ENCODE assay signal across 24 cellular contexts in genomic region chr16:16188827-16189226, GRCh38. TPM values are rescaled to one million over a fixed set of nuclear protein-coding genes. Genes with fewer than 3 reads are reported as not detected.
DNase-seq lines count a peak whose midpoint lies in the region; ATAC-seq, FAIRE-seq and TF ChIP-seq lines count a peak whose summit lies in the region.
"Had no signal": no experiment of that assay in that cellular context is flagged by ENCODE, and none has a peak within 500 bp of the region (broad histone marks: within the 10 kb centered on the region; RNA-seq: fewer than 3 reads in every experiment).

No MANE protein-coding gene starts in this region.

- H3K36me3 ChIP-seq in H1 (ENCODE audit: control insufficient read depth in 2 of 4, insufficient read depth in 4 of 4, low read length in 3 of 4), result no peaks in the 10 kb centered on the region
- peaks cover 0 to 22% of the 10 kb centered on the region in 2 experiments for H3K36me3 ChIP-seq in mesenchymal stem cell (ENCODE audit: control insufficient read depth in 1 of 2, insufficient read depth in 2 of 2, low read depth in 1 of 2, low read length in 2 of 2)
- no peaks in the 10 kb centered on the region for H3K36me3 ChIP-seq in esophagus muscularis mucosa
- H3K36me3 ChIP-seq: BLaER1 treated with 17β-estradiol and CSF1 and Interleukin-3, amounts not matched to agents 10 nM and 100 nM had no signal

- H2AK5ac ChIP-seq in H9 (ENCODE audit: insufficient read length, low read length), result no peak overlapping the region
- 0 out of 2 replicates have a peak overlapping the region, but pooled peaks have one; percentile 8 for H2AK5ac ChIP-seq in H1 (ENCODE audit: low read depth, low read length)
- no peak overlapping the region for H2AK5ac ChIP-seq in mesenchymal stem cell (ENCODE audit: low read length, severe bottlenecking)

- H3K9ac ChIP-seq in H9 (ENCODE audit: extremely low read depth, insufficient read length, low read length) (no peak overlapping the region), H1 (replicated peaks in 1 of 4; ENCODE audit: extremely low read depth in 1 of 4, low read depth in 3 of 4, low read length in 3 of 4) (no peak overlapping the region), mesenchymal stem cell (ENCODE audit: low read length) (no peak overlapping the region)
- H3K9ac ChIP-seq: BLaER1 treated with 17β-estradiol and CSF1 and Interleukin-3, amounts not matched to agents 10 nM and 100 nM had no signal

- H3K4me1 ChIP-seq in H9 (ENCODE audit: insufficient read depth, low read length), result no peaks in the 10 kb centered on the region
- no peaks in the 10 kb centered on the region; a peak in 1 of 7 replicates for H3K4me1 ChIP-seq in H1 (replicated peaks in 1 of 4; ENCODE audit: control insufficient read depth in 3 of 4, insufficient read depth in 4 of 4, low read length in 3 of 4)
- H3K4me1 ChIP-seq in mesenchymal stem cell (ENCODE audit: control insufficient read depth, insufficient read depth, low read depth, low read length), result peaks cover 2% of the 10 kb centered on the region
- H3K4me1 ChIP-seq in esophagus muscularis mucosa, result peaks cover 0 to 10% (median 8%) of the 10 kb centered on the region in 4 donors
- H3K4me1 ChIP-seq: A549, Caco-2 had no signal

- no peak for DNase-seq in H9
- DNase-seq in H1 (ENCODE audit: low read depth in 1 of 2, low spot score in 2 of 2), result no peak
- no peak for DNase-seq in mesenchymal stem cell
- DNase-seq in progenitor cell of endocrine pancreas (ENCODE audit: low spot score, unreplicated experiment), result no peak
- no peak for DNase-seq in left ventricle myocardium superior
- no peak for DNase-seq in esophagus muscularis mucosa (ENCODE audit: extremely low spot score)
- DNase-seq: AML-193; Caco-2; Calu3; CD4-positive, alpha-beta T cell; CD8-positive, alpha-beta T cell; DMS79 treated with DMSO at 0.1 percent for 48 hours; GF-D8 had no signal

- H4K20me1 ChIP-seq in H9 (ENCODE audit: control insufficient read depth, insufficient read depth, insufficient read length) (no peaks in the 10 kb centered on the region), H1 (replicated peaks in 1 of 2; ENCODE audit: control insufficient read depth in 1 of 2, insufficient read depth in 2 of 2, low read length in 2 of 2) (no peaks in the 10 kb centered on the region)
- H4K20me1 ChIP-seq: BLaER1 treated with 17β-estradiol and CSF1 and Interleukin-3, amounts not matched to agents 10 nM and 100 nM had no signal

- H3K27me3 Mint-ChIP-seq in H9 (ENCODE audit: low read depth) (no peaks in the 10 kb centered on the region; the same call in 1 of the 2 replicates), progenitor cell of endocrine pancreas (no peaks in the 10 kb centered on the region)

- H3K4me3 Mint-ChIP-seq in H9 (no peak overlapping the region), progenitor cell of endocrine pancreas (ENCODE audit: low read depth) (no peak overlapping the region)
- H3K4me3 Mint-ChIP-seq: B cell; CD4-positive, alpha-beta T cell; CD8-positive, alpha-beta T cell had no signal

- TF ChIP-seq EP300 in H1 (IDR thresholded peaks at IDR 0.05; ENCODE audit: borderline replicate concordance in 1 of 2, low read depth in 2 of 2, low read length in 2 of 2), result no peak
- TF ChIP-seq EP300 in esophagus muscularis mucosa (IDR thresholded peaks at IDR 0.05), result no peak

- H4K91ac ChIP-seq in H9 (ENCODE audit: insufficient read length, low read depth, low read length) (no peak overlapping the region), H1 (replicated peaks; ENCODE audit: insufficient read length, low read length) (no peak overlapping the region), mesenchymal stem cell (ENCODE audit: low read length) (no peak overlapping the region)

- H3K4me3 ChIP-seq in H1 (ENCODE audit: extremely low read depth in 1 of 4, insufficient read depth in 2 of 4, low read depth in 3 of 4, low read length in 4 of 4), result no peak overlapping the region
- H3K4me3 ChIP-seq in mesenchymal stem cell (ENCODE audit: insufficient read depth in 1 of 2, low read depth in 1 of 2, low read length in 2 of 2), result no peak overlapping the region
- H3K4me3 ChIP-seq in esophagus muscularis mucosa, result no peak overlapping the region
- H3K4me3 ChIP-seq: A549; BLaER1 treated with 17β-estradiol and CSF1 and Interleukin-3, amounts not matched to agents 10 nM and 100 nM had no signal

- H3K18ac ChIP-seq in H9 (ENCODE audit: insufficient read length, low read depth, low read length), result peak overlapping the region; percentile 2
- no peak overlapping the region for H3K18ac ChIP-seq in H1 (ENCODE audit: extremely low read depth, low read length)
- no peak overlapping the region for H3K18ac ChIP-seq in mesenchymal stem cell (ENCODE audit: low read depth in 1 of 2, low read length in 2 of 2)

- H2BK5ac ChIP-seq in H9 (ENCODE audit: insufficient read length, low read length) (no peak overlapping the region), H1 (ENCODE audit: low read depth, low read length) (no peak overlapping the region; the same call in 1 of the 2 replicates), mesenchymal stem cell (ENCODE audit: low read depth, low read length, poor library complexity, severe bottlenecking) (no peak overlapping the region)

- H3K79me2 ChIP-seq in H9 (ENCODE audit: insufficient read depth, low read length), result no peaks in the 10 kb centered on the region
- H3K79me2 ChIP-seq in H1 (ENCODE audit: control insufficient read depth in 1 of 2, insufficient read depth in 2 of 2, low read length in 2 of 2), result no peaks in the 10 kb centered on the region

- H2AFZ ChIP-seq in H9 (ENCODE audit: low read length) (no peak overlapping the region), H1 (ENCODE audit: low read length) (no peak overlapping the region), mesenchymal stem cell (ENCODE audit: low read depth, low read length) (no peak overlapping the region)

- CTCF ChIA-PET in H1 (lab: Charles Lee; ENCODE audit: partially characterized antibody), result interaction anchor here (0.7 kb wide), 1 partner anchor 12 kb away, joined by 4 read pairs; no protein-coding TSS in a partner anchor

- H3K23ac ChIP-seq in H9 (ENCODE audit: insufficient read length, low read depth, low read length) (no peak overlapping the region), H1 (ENCODE audit: insufficient read length) (no peak overlapping the region), mesenchymal stem cell (ENCODE audit: low read length in 2 of 2) (no peak overlapping the region)

- intact Hi-C loops in left ventricle myocardium superior (cut with micrococcal nuclease), result no loop called here
- intact Hi-C loops in esophagus muscularis mucosa (cut with DNase I), result no loop called here

- H3K56ac ChIP-seq in H9 (ENCODE audit: insufficient read length, low read depth, low read length), result no peak overlapping the region
- no peak overlapping the region for H3K56ac ChIP-seq in H1 (replicated peaks; ENCODE audit: insufficient read length, low read depth, low read length)

- H3K9me3 ChIP-seq in H9 (ENCODE audit: control insufficient read depth, low read depth, low read length) (no peaks in the 10 kb centered on the region), H1 (ENCODE audit: insufficient read depth in 2 of 2, low read depth in 1 of 2, low read length in 1 of 2) (no peaks in the 10 kb centered on the region), mesenchymal stem cell (ENCODE audit: control insufficient read depth, low read length) (no peaks in the 10 kb centered on the region), esophagus muscularis mucosa (no peaks in the 10 kb centered on the region)
- H3K9me3 ChIP-seq: A549; BLaER1 treated with 17β-estradiol and CSF1 and Interleukin-3, amounts not matched to agents 10 nM and 100 nM; Caco-2 had no signal

- H2BK120ac ChIP-seq in H9 (ENCODE audit: low read depth, low read length, poor library complexity, severe bottlenecking), result no peak overlapping the region
- H2BK120ac ChIP-seq in H1 (replicated peaks; ENCODE audit: low read depth, low read length), result no peak overlapping the region
- no peak overlapping the region for H2BK120ac ChIP-seq in mesenchymal stem cell (ENCODE audit: low read depth, low read length)

- POLR2A ChIA-PET in H1 (lab: Charles Lee; ENCODE audit: partially characterized antibody), result interaction anchor here (0.8 kb wide), 1 partner anchor 44 kb away, joined by 3 read pairs; no protein-coding TSS in a partner anchor

- H2BK20ac ChIP-seq in H9 (ENCODE audit: low read depth, low read length, poor library complexity, severe bottlenecking), result no peak overlapping the region
- no peak overlapping the region for H2BK20ac ChIP-seq in H1 (ENCODE audit: low read length)

- H3K36me3 Mint-ChIP-seq in H9 (ENCODE audit: insufficient read depth in 1 of 3, low read depth in 3 of 3), result no peaks in the 10 kb centered on the region; a peak in 1 of 7 replicates
- no peaks in the 10 kb centered on the region for H3K36me3 Mint-ChIP-seq in progenitor cell of endocrine pancreas (ENCODE audit: insufficient read depth)
- H3K36me3 Mint-ChIP-seq: CD8-positive, alpha-beta T cell had no signal

- H2BK12ac ChIP-seq in H9 (ENCODE audit: insufficient read length, low read depth, low read length) (no peak overlapping the region), H1 (ENCODE audit: low read depth, low read length) (0 out of 2 replicates have a peak overlapping the region, but pooled peaks have one; percentile 14), mesenchymal stem cell (ENCODE audit: low read length in 2 of 2) (no peak overlapping the region)

- H3K4me2 ChIP-seq in H9 (ENCODE audit: insufficient read depth, insufficient read length, low read length), result no peak overlapping the region
- no peak overlapping the region for H3K4me2 ChIP-seq in H1 (ENCODE audit: insufficient read depth in 1 of 2, low read depth in 2 of 2, low read length in 2 of 2)
- H3K4me2 ChIP-seq in mesenchymal stem cell (ENCODE audit: low read length, poor library complexity, severe bottlenecking), result no peak overlapping the region
- H3K4me2 ChIP-seq: A549; BLaER1 treated with 17β-estradiol and CSF1 and Interleukin-3, amounts not matched to agents 10 nM and 100 nM had no signal

- no peaks in the 10 kb centered on the region for H3K23me2 ChIP-seq in H9 (ENCODE audit: insufficient read length, low read depth, low read length, poor library complexity, severe bottlenecking)
- peaks cover 4% of the 10 kb centered on the region; the same call in 1 of the 2 replicates for H3K23me2 ChIP-seq in H1 (ENCODE audit: low read depth, low read length)

- H3K27ac Mint-ChIP-seq in H9 (no peak overlapping the region; a peak in 1 of 7 replicates), progenitor cell of endocrine pancreas (peak overlapping the region; percentile 80)
- H3K27ac Mint-ChIP-seq: B cell; CD4-positive, alpha-beta T cell; CD8-positive, alpha-beta T cell had no signal

- H3K27me3 ChIP-seq in H9 (ENCODE audit: insufficient read depth, low read length) (no peaks in the 10 kb centered on the region), H1 (replicated peaks in 1 of 4; ENCODE audit: control insufficient read depth in 3 of 4, extremely low read depth in 1 of 4, insufficient read depth in 3 of 4, low read length in 3 of 4) (no peaks in the 10 kb centered on the region), mesenchymal stem cell (ENCODE audit: control insufficient read depth in 1 of 2, insufficient read depth in 1 of 2, low read length in 2 of 2) (peaks cover 17 to 56% of the 10 kb centered on the region in 2 experiments), esophagus muscularis mucosa (no peaks in the 10 kb centered on the region)
- H3K27me3 ChIP-seq: BLaER1 treated with 17β-estradiol and CSF1 and Interleukin-3, amounts not matched to agents 10 nM and 100 nM had no signal

- H4K5ac ChIP-seq in H9 (ENCODE audit: insufficient read length, low read depth, low read length) (no peak overlapping the region), H1 (ENCODE audit: insufficient read length, low read depth, low read length) (no peak overlapping the region)

- no peak overlapping the region for H4K8ac ChIP-seq in H9 (replicated peaks; ENCODE audit: insufficient read length, low read depth, low read length)
- peak overlapping the region; percentile 47; the same call in 1 of the 2 replicates for H4K8ac ChIP-seq in H1 (ENCODE audit: extremely low read depth, insufficient read depth, low read length)
- H4K8ac ChIP-seq in mesenchymal stem cell (ENCODE audit: low read length), result no peak overlapping the region

- H3K4ac ChIP-seq in H9 (ENCODE audit: low read depth, low read length) (no peak overlapping the region), H1 (replicated peaks; ENCODE audit: insufficient read length, low read depth, low read length) (no peak overlapping the region), mesenchymal stem cell (ENCODE audit: low read depth in 1 of 2, low read length in 2 of 2) (no peak overlapping the region)

- no peaks in the 10 kb centered on the region for H3K79me1 ChIP-seq in H9 (ENCODE audit: insufficient read depth, low read depth, low read length, poor library complexity, severe bottlenecking)
- H3K79me1 ChIP-seq in H1 (ENCODE audit: low read depth, low read length), result no peaks in the 10 kb centered on the region
- no peaks in the 10 kb centered on the region for H3K79me1 ChIP-seq in mesenchymal stem cell (replicated peaks; ENCODE audit: low read length, poor library complexity, severe bottlenecking)

- H3T11ph ChIP-seq in H9 (ENCODE audit: low read length), result no peak overlapping the region

- H3K27ac ChIP-seq in H9 (ENCODE audit: insufficient read length, low read depth, low read length) (no peak overlapping the region), H1 (ENCODE audit: low read depth, low read length) (no peak overlapping the region), mesenchymal stem cell (ENCODE audit: low read length, poor library complexity, severe bottlenecking) (no peak overlapping the region), esophagus muscularis mucosa (replicated peaks in 1 of 4) (no peak overlapping the region)
- H3K27ac ChIP-seq: 22Rv1; A549; BLaER1 treated with 17β-estradiol and CSF1 and Interleukin-3, amounts not matched to agents 10 nM and 100 nM; C4-2B had no signal

- no peak overlapping the region for H3K14ac ChIP-seq in H9 (ENCODE audit: insufficient read depth, low read length)
- no peak overlapping the region for H3K14ac ChIP-seq in H1 (ENCODE audit: insufficient read length)
- H3K14ac ChIP-seq in mesenchymal stem cell (ENCODE audit: low read length in 2 of 2), result no peak overlapping the region

- no peak for FAIRE-seq in H1 (lab: Jason Lieb, UNC)
- FAIRE-seq: A549, D721Med, G401.6, GM12891, GM18507 had no signal

- TF ChIP-seq POLR2A in H1 (IDR thresholded peaks at IDR 0.05; ENCODE audit: control extremely low read depth in 1 of 2, low read depth in 2 of 2, low read length in 2 of 2) (no peak), esophagus muscularis mucosa (IDR thresholded peaks at IDR 0.05; ENCODE audit: low read depth) (no peak)

- TF ChIP-seq CTCF in H9 (conservative IDR thresholded peaks at IDR 0.05) (no peak), H1 (IDR thresholded peaks at IDR 0.05; ENCODE audit: control extremely low read depth in 1 of 3, insufficient read depth in 1 of 3, low read depth in 1 of 3, low read length in 3 of 3) (no peak), progenitor cell of endocrine pancreas (IDR thresholded peaks at IDR 0.05; ENCODE audit: unreplicated experiment) (no peak), esophagus muscularis mucosa (IDR thresholded peaks at IDR 0.05) (no peak)

- H3K9me3 Mint-ChIP-seq in H9 (no peaks in the 10 kb centered on the region), progenitor cell of endocrine pancreas (ENCODE audit: low read depth) (no peaks in the 10 kb centered on the region)
- H3K9me3 Mint-ChIP-seq: CD4-positive, alpha-beta T cell; CD8-positive, alpha-beta T cell had no signal

- no CpG with 5 or more reads among the region's 13 CpGs for WGBS in H9 (ENCODE audit: extremely low coverage, insufficient read length, low lambda C conversion rate)
- 83% methylated on average over 13 of the region's 13 CpGs; no CpG with 5 or more reads in 1 of the 2 experiments for WGBS in H1 (ENCODE audit: extremely low coverage in 1 of 2, insufficient coverage in 1 of 2, insufficient read length in 1 of 2, insufficient replicate concordance in 2 of 2, low coverage in 1 of 2, low lambda C conversion rate in 2 of 2, missing lambda C conversion rate in 1 of 2), 2 experiments
- WGBS in mesenchymal stem cell, result 82% methylated on average over 13 of the region's 13 CpGs
- 95% methylated on average over 5 of the region's 13 CpGs for WGBS in esophagus muscularis mucosa

- ATAC-seq in left ventricle myocardium superior (no peak), GM18867 (IDR thresholded peaks at IDR 0.05; ENCODE audit: unreplicated experiment) (no peak)
- ATAC-seq: A549; CD8-positive, alpha-beta T cell had no signal

- H3K4me1 Mint-ChIP-seq in H9 (peaks cover 8 to 11% of the 10 kb centered on the region in 2 experiments; a peak in 2 of 4 replicates), progenitor cell of endocrine pancreas (ENCODE audit: low read depth) (no peaks in the 10 kb centered on the region)
- H3K4me1 Mint-ChIP-seq: B cell had no signal

- H2BK15ac ChIP-seq in H9 (ENCODE audit: low read depth, low read length), result no peak overlapping the region
- no peak overlapping the region for H2BK15ac ChIP-seq in H1 (ENCODE audit: low read length)
- peak overlapping the region; percentile 6 for H2BK15ac ChIP-seq in mesenchymal stem cell (ENCODE audit: low read depth, poor library complexity, severe bottlenecking)

- TF ChIP-seq RAD21 in H1 (IDR thresholded peaks at IDR 0.05 in 1 of 2, conservative IDR thresholded peaks at IDR 0.05 in 1 of 2; ENCODE audit: low read depth in 2 of 2, low read length in 2 of 2), result no peak

RNA-seq across cellular contexts. Expression of gene ABCC6, which starts 34.5 kb away (rescaled TPM):
- 1.1 TPM in 2 replicates for total RNA-seq in H9 (2021)
- total RNA-seq in H1 (2021; fragmentation: NEBNext Ultra II Directional; extraction: Animal tissue kit (Norgen Biotek cat#: 25700)), result 1.3 and 1.8 TPM in 2 replicates
- 1.6 and 1.8 TPM in 2 replicates for polyA plus RNA-seq in H1 (2011; rRNA removed)
- polyA plus RNA-seq in H1 (2011; cell fraction: cytosol; rRNA removed), result 2.2 TPM
- polyA plus RNA-seq in H1 (2011; cell fraction: nucleus; rRNA removed), result 4.1 TPM
- 0.87 to 1.8 TPM (median 1.5 TPM) in 4 replicates for polyA plus RNA-seq in H1 (2012, experiment 1 of 2)
- 0.67 TPM for polyA plus RNA-seq in H1 (2012, experiment 2 of 2)
- polyA plus RNA-seq in H1 (2013, experiment 1 of 2), result 1.4 TPM
- 1.3 TPM for polyA plus RNA-seq in H1 (2013, experiment 2 of 2)
- 2.0 and 2.7 TPM in 2 replicates for polyA minus RNA-seq in H1 (2011; rRNA and poly(A)+ RNA removed)
- 1.4 TPM for polyA minus RNA-seq in H1 (2011; cell fraction: cytosol; rRNA and poly(A)+ RNA removed)
- 5.4 TPM for polyA minus RNA-seq in H1 (2011; cell fraction: nucleus; rRNA and poly(A)+ RNA removed)
- polyA plus RNA-seq in mesenchymal stem cell (2013, experiment 1 of 2), result 4.8 TPM
- polyA plus RNA-seq in mesenchymal stem cell (2013, experiment 2 of 2), result 4.8 TPM
- 9.8 and 12.4 TPM in 2 replicates for total RNA-seq in progenitor cell of endocrine pancreas
- total RNA-seq in left ventricle myocardium superior, result 2.1 TPM
- total RNA-seq in esophagus muscularis mucosa, result under 1 TPM; 0.17 to 0.83 (median 0.36) TPM
- total RNA-seq: A172; B cell; CD4-positive, alpha-beta T cell; CD8-positive, alpha-beta T cell had no signal

RNA-seq across cellular contexts. Expression of gene NOMO3, which starts 43.5 kb away (rescaled TPM):
- 28.2 and 39.6 TPM in 2 replicates for total RNA-seq in H9 (2021)
- 57.1 and 60.9 TPM in 2 replicates for total RNA-seq in H1 (2021; fragmentation: NEBNext Ultra II Directional; extraction: Animal tissue kit (Norgen Biotek cat#: 25700))
- 18.7 and 23.7 TPM in 2 replicates for polyA plus RNA-seq in H1 (2011; rRNA removed)
- polyA plus RNA-seq in H1 (2011; cell fraction: cytosol; rRNA removed), result 33.9 TPM
- 58.1 TPM for polyA plus RNA-seq in H1 (2011; cell fraction: nucleus; rRNA removed)
- polyA plus RNA-seq in H1 (2012, experiment 1 of 2), result 35.9 to 42.1 TPM (median 41.4 TPM) in 4 replicates
- polyA plus RNA-seq in H1 (2012, experiment 2 of 2), result 19.3 TPM
- 71.4 TPM for polyA plus RNA-seq in H1 (2013, experiment 1 of 2)
- polyA plus RNA-seq in H1 (2013, experiment 2 of 2), result 66.9 TPM
- 85.0 and 123 TPM in 2 replicates for polyA minus RNA-seq in H1 (2011; rRNA and poly(A)+ RNA removed)
- 94.1 TPM for polyA minus RNA-seq in H1 (2011; cell fraction: cytosol; rRNA and poly(A)+ RNA removed)
- 73.6 TPM for polyA minus RNA-seq in H1 (2011; cell fraction: nucleus; rRNA and poly(A)+ RNA removed)
- 63.2 TPM for polyA plus RNA-seq in mesenchymal stem cell (2013, experiment 1 of 2)
- polyA plus RNA-seq in mesenchymal stem cell (2013, experiment 2 of 2), result 64.8 TPM
- total RNA-seq in progenitor cell of endocrine pancreas, result 45.1 and 48.8 TPM in 2 replicates
- total RNA-seq in left ventricle myocardium superior, result 34.0 TPM
- total RNA-seq in esophagus muscularis mucosa, result 10 to 100 TPM; 21.9 to 45.3 (median 37.1) TPM
